ENCODE assay signal across 8 cellular contexts in the genomic region with DNA sequence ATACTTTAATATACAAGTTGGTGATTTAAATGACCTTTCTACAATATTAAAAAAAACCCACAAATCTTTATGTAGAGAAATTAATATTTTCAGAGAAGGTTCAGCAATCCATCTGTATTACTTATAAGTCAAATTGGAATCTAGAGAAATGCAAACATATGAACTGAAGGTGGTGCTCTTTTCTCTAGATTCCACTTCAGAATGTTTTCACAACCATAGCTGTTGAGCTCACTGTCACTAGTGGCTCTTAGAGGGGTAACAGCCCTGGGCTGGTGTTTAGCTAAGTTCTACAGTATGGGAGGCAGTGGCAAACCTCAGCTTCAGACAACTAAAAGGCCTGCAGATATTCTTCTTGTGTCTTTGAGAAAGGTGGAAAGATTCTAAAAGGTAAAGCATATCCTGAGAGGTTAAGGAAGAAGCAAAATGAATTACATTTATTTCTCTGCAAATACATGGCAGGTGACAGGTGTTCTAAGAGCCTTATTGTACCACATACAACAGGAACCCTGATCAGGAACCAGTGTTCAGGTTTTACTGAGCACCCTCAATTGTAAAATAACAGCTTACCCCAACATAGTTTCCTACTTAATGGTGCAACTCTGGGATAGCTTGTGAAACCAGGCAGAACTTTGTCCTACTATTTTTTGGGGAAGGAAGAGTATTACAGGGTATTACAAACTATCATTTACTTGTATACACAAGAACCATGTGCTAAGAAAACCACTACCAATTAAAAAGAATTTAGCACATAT. TPM values are rescaled to one million over a fixed set of nuclear protein-coding genes. Genes with fewer than 3 reads are reported as not detected.
DNase-seq lines count a peak whose midpoint lies in the region; ATAC-seq, FAIRE-seq and TF ChIP-seq lines count a peak whose summit lies in the region.

No MANE protein-coding gene starts in this region.

- no peak overlapping the region for H3K9ac ChIP-seq in astrocyte (ENCODE audit: low read length)

- no peaks in the 10 kb centered on the region for H3K79me2 ChIP-seq in astrocyte (ENCODE audit: insufficient read depth, low read length)

- ATAC-seq in lower lobe of right lung: peak; percentile 72 to 80
- no peak for ATAC-seq in GM19463 (IDR thresholded peaks at IDR 0.05; ENCODE audit: unreplicated experiment)
- ATAC-seq in omental fat pad (ENCODE audit: low FRiP score): no peak

- intact Hi-C loops in lower lobe of right lung (cut with DNase I) (no loop called here), dorsolateral prefrontal cortex (cut with DNase I) (loop anchor here in 1 of 2 donors (2.0 kb wide), 1 partner anchor 57 kb away; a partner anchor contains a TSS)

- H2AFZ ChIP-seq in astrocyte (ENCODE audit: low read depth, low read length): no peak overlapping the region

- H3K27ac ChIP-seq in astrocyte (ENCODE audit: low read depth, low read length) (no peak overlapping the region), lower lobe of right lung (peak overlapping the region; percentile 59), dorsolateral prefrontal cortex (peak overlapping the region in 3 of 59 donors; percentile 3 to 35 (median 17))

- H3K9me3 ChIP-seq in astrocyte (ENCODE audit: insufficient read depth, low read depth, low read length) (no peaks in the 10 kb centered on the region), lower lobe of right lung (no peaks in the 10 kb centered on the region)

- H4K20me1 ChIP-seq in astrocyte (ENCODE audit: insufficient read depth, low read length): no peaks in the 10 kb centered on the region

- no peaks in the 10 kb centered on the region for H3K4me1 Mint-ChIP-seq in astrocyte (ENCODE audit: low read depth, unreplicated experiment)

- H3K4me3 Mint-ChIP-seq in astrocyte (ENCODE audit: unreplicated experiment): no peak overlapping the region

- peaks cover 2% of the 10 kb centered on the region for H3K9me3 Mint-ChIP-seq in astrocyte (ENCODE audit: unreplicated experiment)

- H3K4me1 ChIP-seq in astrocyte (ENCODE audit: insufficient read depth, low read length): no peaks in the 10 kb centered on the region
- peaks cover 12% of the 10 kb centered on the region for H3K4me1 ChIP-seq in lower lobe of right lung

- H3K27me3 Mint-ChIP-seq in astrocyte (ENCODE audit: low read depth, unreplicated experiment): no peaks in the 10 kb centered on the region

- no peak for FAIRE-seq in astrocyte (lab: Jason Lieb, UNC)

- no peaks in the 10 kb centered on the region for H3K36me3 ChIP-seq in astrocyte (ENCODE audit: insufficient read depth, low read length)
- peaks cover 6% of the 10 kb centered on the region for H3K36me3 ChIP-seq in lower lobe of right lung

- H3K36me3 Mint-ChIP-seq in astrocyte (ENCODE audit: low read depth, unreplicated experiment): peaks cover 3% of the 10 kb centered on the region

- H3K27ac Mint-ChIP-seq in astrocyte (ENCODE audit: unreplicated experiment): no peak overlapping the region

- TF ChIP-seq CTCF in astrocyte (IDR thresholded peaks at IDR 0.05; ENCODE audit: insufficient read depth, low read depth, low read length) (peak; percentile 25), lower lobe of right lung (IDR thresholded peaks at IDR 0.05) (peak; percentile 25), dorsolateral prefrontal cortex (IDR thresholded peaks at IDR 0.05 in 54 of 56, conservative IDR thresholded peaks at IDR 0.05 in 2 of 56; ENCODE audit: low read depth in 1 of 56, partially characterized antibody in 56 of 56) (peak in 6 of 56 donors; percentile 12 to 36 (median 18)), omental fat pad (IDR thresholded peaks at IDR 0.05) (no peak)

- no peak overlapping the region for H3K4me3 ChIP-seq in astrocyte (ENCODE audit: insufficient read depth, low read depth, low read length)
- no peak overlapping the region for H3K4me3 ChIP-seq in lower lobe of right lung
- H3K4me3 ChIP-seq in dorsolateral prefrontal cortex: no peak overlapping the region

- peak; percentile 7 for DNase-seq in G401 (ENCODE audit: low spot score)
- DNase-seq in Kasumi-1 (lab: John Stamatoyannopoulos, UW): peak; percentile 68 to 82
- peak; percentile 20 for DNase-seq in astrocyte (ENCODE audit: low read depth)
- DNase-seq in lower lobe of right lung: no peak
- DNase-seq in dorsolateral prefrontal cortex: no peak
- no peak for DNase-seq in NCI-H1436 treated with DMSO at 0.1 percent for 48 hours (lab: John Stamatoyannopoulos, UW)
- DNase-seq in omental fat pad (ENCODE audit: low spot score): no peak

- H3K27me3 ChIP-seq in astrocyte (ENCODE audit: insufficient read depth, low read length) (no peaks in the 10 kb centered on the region), lower lobe of right lung (ENCODE audit: low read depth) (no peaks in the 10 kb centered on the region), dorsolateral prefrontal cortex (no peaks in the 10 kb centered on the region)

- in situ Hi-C loops in G401 (cut with HindIII; ENCODE audit: low sequenced_read_pairs): no loop called here

- no peak overlapping the region for H3K4me2 ChIP-seq in astrocyte (ENCODE audit: low read length)

RNA-seq across cellular contexts. Expression of a gene that starts 56.6 kb away (rescaled TPM):
- total RNA-seq in G401 (2014; rRNA removed; shearing (Covaris generic)): 30.0 and 31.2 TPM in 2 replicates
- 95.7 and 99.7 TPM in 2 replicates for total RNA-seq in astrocyte
- 293 TPM for total RNA-seq in lower lobe of right lung
- 100 to 1,000 TPM in 2 of 120 experiments, 10 to 100 TPM in 118; 27.8 to 103 (median 50.8) TPM for total RNA-seq in dorsolateral prefrontal cortex
- total RNA-seq in omental fat pad: 100 to 1,000 TPM; 295 to 471 (median 350) TPM

Comparison
In these comparisons a context has a peak if more than half of its experiments do, and no peak if none do; other contexts are left out.
1. DNase-seq: peak in G401 (single experiment), Kasumi-1 (2 of 2) and astrocyte (single experiment); none in lower lobe of right lung (single experiment), dorsolateral prefrontal cortex (0 of 10), NCI-H1436 treated with DMSO at 0.1 percent for 48 hours (single experiment) and omental fat pad (single experiment).
2. CTCF ChIP-seq: peak in astrocyte (single experiment) and lower lobe of right lung (single experiment); none in omental fat pad (0 of 3).
3. ATAC-seq: peak in lower lobe of right lung (2 of 2); none in GM19463 (single experiment) and omental fat pad (single experiment).